17 cellular contexts compared by ENCODE assay signal in genomic region chr1:21575351-21575942, GRCh38.
DNase-seq lines count a peak whose midpoint lies in the region; ATAC-seq, FAIRE-seq and TF ChIP-seq lines count a peak whose summit lies in the region.
"Had no signal": no experiment of that assay in that cellular context is flagged by ENCODE, and none has a peak within 500 bp of the region (broad histone marks: within the 10 kb centered on the region; RNA-seq: fewer than 3 reads in every experiment).

No MANE protein-coding gene starts in this region.

- peaks cover 14% of the 10 kb centered on the region for H3K4me1 Mint-ChIP-seq in neural progenitor cell
- H3K4me1 Mint-ChIP-seq in stimulated activated effector memory CD8-positive, alpha-beta T cell treated with anti-CD3 and anti-CD28 coated beads, Interleukin-12 subunit alpha, Interleukin-12 subunit beta, amount 100 ng/mL, for 72 hours: no peaks in the 10 kb centered on the region
- no peaks in the 10 kb centered on the region for H3K4me1 Mint-ChIP-seq in activated naive CD8-positive, alpha-beta T cell treated with anti-CD3 and anti-CD28 coated beads, Interleukin-2, amount 50 U/mL, for 24 hours

- no peak overlapping the region for H4K91ac ChIP-seq in H1 (replicated peaks; ENCODE audit: insufficient read length, low read length)

- 92% methylated on average over 16 of the region's 18 CpGs; no CpG with 5 or more reads in 1 of the 2 experiments for WGBS in H1 (ENCODE audit: extremely low coverage in 1 of 2, insufficient coverage in 1 of 2, insufficient read length in 1 of 2, insufficient replicate concordance in 2 of 2, low coverage in 1 of 2, low lambda C conversion rate in 2 of 2, missing lambda C conversion rate in 1 of 2), 2 experiments
- 90 to 94% methylated on average over 10 to 18 of the region's 18 CpGs for WGBS in upper lobe of left lung, 2 donors

- peaks cover 28% of the 10 kb centered on the region for H3F3A ChIP-seq in neural progenitor cell (ENCODE audit: low read depth)

- H3K4me3 ChIP-seq in right atrium auricular region (no peak overlapping the region), H1 (ENCODE audit: extremely low read depth in 1 of 4, insufficient read depth in 2 of 4, low read depth in 3 of 4, low read length in 4 of 4) (no peak overlapping the region), neural progenitor cell (no peak overlapping the region), upper lobe of left lung (no peak overlapping the region)
- H3K4me3 ChIP-seq: A549, GM12878, PC-9 had no signal

- POLR2A ChIA-PET in H1 (lab: Charles Lee; ENCODE audit: partially characterized antibody): interaction anchor here (0.7 to 1.5 kb wide), 4 partner anchors 20 to 69 kb away, joined by 3 to 5 read pairs (median 4); no protein-coding TSS in a partner anchor

- ATAC-seq in left ventricle myocardium superior: no peak
- ATAC-seq in upper lobe of left lung (ENCODE audit: low FRiP score in 2 of 2): no peak
- no peak for ATAC-seq in stimulated activated effector memory CD8-positive, alpha-beta T cell treated with anti-CD3 and anti-CD28 coated beads, Interleukin-12 subunit alpha, Interleukin-12 subunit beta, amount 100 ng/mL, for 72 hours
- ATAC-seq in activated naive CD8-positive, alpha-beta T cell treated with anti-CD3 and anti-CD28 coated beads, Interleukin-2, amount 50 U/mL, for 24 hours: no peak
- no peak for ATAC-seq in GM21825 (IDR thresholded peaks at IDR 0.05; ENCODE audit: unreplicated experiment)

- H2AK5ac ChIP-seq in H1 (ENCODE audit: low read depth, low read length): no peak overlapping the region

- H2BK20ac ChIP-seq in H1 (ENCODE audit: low read length): no peak overlapping the region

- TF ChIP-seq CTCF in right atrium auricular region (IDR thresholded peaks at IDR 0.05) (no peak), H1 (IDR thresholded peaks at IDR 0.05; ENCODE audit: control extremely low read depth in 1 of 3, insufficient read depth in 1 of 3, low read depth in 1 of 3, low read length in 3 of 3) (no peak), neural progenitor cell (IDR thresholded peaks at IDR 0.05) (no peak), upper lobe of left lung (IDR thresholded peaks at IDR 0.05) (no peak)

- H2AFZ ChIP-seq in H1 (ENCODE audit: low read length) (no peak overlapping the region), neural progenitor cell (replicated peaks) (no peak overlapping the region)
- H2AFZ ChIP-seq: PC-9 had no signal

- no peaks in the 10 kb centered on the region for H3K36me3 Mint-ChIP-seq in neural progenitor cell
- H3K36me3 Mint-ChIP-seq in stimulated activated effector memory CD8-positive, alpha-beta T cell treated with anti-CD3 and anti-CD28 coated beads, Interleukin-12 subunit alpha, Interleukin-12 subunit beta, amount 100 ng/mL, for 72 hours: no peaks in the 10 kb centered on the region
- no peaks in the 10 kb centered on the region for H3K36me3 Mint-ChIP-seq in activated naive CD8-positive, alpha-beta T cell treated with anti-CD3 and anti-CD28 coated beads, Interleukin-2, amount 50 U/mL, for 24 hours (ENCODE audit: low read depth)

- no peak overlapping the region for H3K14ac ChIP-seq in H1 (ENCODE audit: insufficient read length)

- H3K23me2 ChIP-seq in H1 (ENCODE audit: low read depth, low read length): peaks cover 3% of the 10 kb centered on the region; the same call in 1 of the 2 replicates

- TF ChIP-seq RAD21 in H1 (IDR thresholded peaks at IDR 0.05 in 1 of 2, conservative IDR thresholded peaks at IDR 0.05 in 1 of 2; ENCODE audit: low read depth in 2 of 2, low read length in 2 of 2): no peak

- H2BK120ac ChIP-seq in H1 (replicated peaks; ENCODE audit: low read depth, low read length): no peak overlapping the region

- H3K9ac ChIP-seq in H1 (replicated peaks in 1 of 4; ENCODE audit: extremely low read depth in 1 of 4, low read depth in 3 of 4, low read length in 3 of 4) (no peak overlapping the region), neural progenitor cell (no peak overlapping the region)

- TF ChIP-seq EP300 in H1 (IDR thresholded peaks at IDR 0.05; ENCODE audit: borderline replicate concordance in 1 of 2, low read depth in 2 of 2, low read length in 2 of 2): no peak
- TF ChIP-seq EP300 in upper lobe of left lung (IDR thresholded peaks at IDR 0.05): no peak

- H3K9me3 ChIP-seq in right atrium auricular region (peaks cover 0 to 5% of the 10 kb centered on the region in 2 donors), H1 (ENCODE audit: insufficient read depth in 2 of 2, low read depth in 1 of 2, low read length in 1 of 2) (no peaks in the 10 kb centered on the region), neural progenitor cell (ENCODE audit: low read depth) (no peaks in the 10 kb centered on the region), upper lobe of left lung (no peaks in the 10 kb centered on the region)
- H3K9me3 ChIP-seq: A549 had no signal

- no peak overlapping the region for H3K4ac ChIP-seq in H1 (replicated peaks; ENCODE audit: insufficient read length, low read depth, low read length)

- H3K27me3 ChIP-seq in right atrium auricular region (no peaks in the 10 kb centered on the region), H1 (replicated peaks in 1 of 4; ENCODE audit: control insufficient read depth in 3 of 4, extremely low read depth in 1 of 4, insufficient read depth in 3 of 4, low read length in 3 of 4) (no peaks in the 10 kb centered on the region; a peak in 2 of 7 replicates), neural progenitor cell (no peaks in the 10 kb centered on the region), upper lobe of left lung (no peaks in the 10 kb centered on the region)

- TF ChIP-seq POLR2A in H1 (IDR thresholded peaks at IDR 0.05; ENCODE audit: control extremely low read depth in 1 of 2, low read depth in 2 of 2, low read length in 2 of 2) (no peak), upper lobe of left lung (IDR thresholded peaks at IDR 0.05) (no peak)

- DNase-seq in right atrium auricular region (ENCODE audit: low spot score) (no peak), left ventricle myocardium superior (no peak), H1 (ENCODE audit: low read depth in 1 of 2, low spot score in 2 of 2) (no peak), neural progenitor cell (ENCODE audit: low spot score) (no peak), upper lobe of left lung (no peak)
- DNase-seq in stimulated activated effector memory CD8-positive, alpha-beta T cell treated with anti-CD3 and anti-CD28 coated beads, Interleukin-12 subunit alpha, Interleukin-12 subunit beta, amount 100 ng/mL, for 72 hours (ENCODE audit: low spot score in 2 of 2): no peak
- DNase-seq in activated naive CD8-positive, alpha-beta T cell treated with anti-CD3 and anti-CD28 coated beads, Interleukin-2, amount 50 U/mL, for 24 hours: no peak
- DNase-seq: KBM-7; NCI-H1436 treated with DMSO at 0.1 percent for 48 hours; NCI-H526 treated with DMSO at 0.1 percent for 48 hours; NK-92 treated with Interleukin-12 subunit alpha and Interleukin-12 subunit beta, amount 100 ng/mL, for 24 hours had no signal

- H3K27ac ChIP-seq in right atrium auricular region (peak overlapping the region; percentile 58 to 81), H1 (ENCODE audit: low read depth, low read length) (no peak overlapping the region), neural progenitor cell (no peak overlapping the region), upper lobe of left lung (peak overlapping the region; percentile 74 to 86 (median 83))
- H3K27ac ChIP-seq: A549, PC-9 had no signal

- intact Hi-C loops in left ventricle myocardium superior (cut with micrococcal nuclease): loop anchor here (10.0 kb wide), 1 partner anchor 61 kb away; no protein-coding TSS in a partner anchor

- H3K27ac Mint-ChIP-seq in neural progenitor cell: peak overlapping the region; percentile 57
- no peak overlapping the region for H3K27ac Mint-ChIP-seq in stimulated activated effector memory CD8-positive, alpha-beta T cell treated with anti-CD3 and anti-CD28 coated beads, Interleukin-12 subunit alpha, Interleukin-12 subunit beta, amount 100 ng/mL, for 72 hours
- no peak overlapping the region for H3K27ac Mint-ChIP-seq in activated naive CD8-positive, alpha-beta T cell treated with anti-CD3 and anti-CD28 coated beads, Interleukin-2, amount 50 U/mL, for 24 hours

- peak overlapping the region; percentile 7 for H4K5ac ChIP-seq in H1 (ENCODE audit: insufficient read length, low read depth, low read length)

- H3K36me3 ChIP-seq in right atrium auricular region (no peaks in the 10 kb centered on the region), H1 (ENCODE audit: control insufficient read depth in 2 of 4, insufficient read depth in 4 of 4, low read length in 3 of 4) (peaks cover 0 to 4% (median 2%) of the 10 kb centered on the region in 4 experiments; a peak in 4 of 8 replicates), neural progenitor cell (no peaks in the 10 kb centered on the region), upper lobe of left lung (no peaks in the 10 kb centered on the region)

- peaks cover 7% of the 10 kb centered on the region for H3K27me3 Mint-ChIP-seq in neural progenitor cell (ENCODE audit: insufficient read depth, low read depth)
- H3K27me3 Mint-ChIP-seq in activated naive CD8-positive, alpha-beta T cell treated with anti-CD3 and anti-CD28 coated beads, Interleukin-2, amount 50 U/mL, for 24 hours: peaks cover 17% of the 10 kb centered on the region

- no peaks in the 10 kb centered on the region; the same call in none of the 2 replicates for H3K79me1 ChIP-seq in H1 (ENCODE audit: low read depth, low read length)

- H3K4me1 ChIP-seq in right atrium auricular region (peaks cover 0 to 21% of the 10 kb centered on the region in 2 donors), H1 (replicated peaks in 1 of 4; ENCODE audit: control insufficient read depth in 3 of 4, insufficient read depth in 4 of 4, low read length in 3 of 4) (peaks cover 2 to 7% (median 4%) of the 10 kb centered on the region in 4 experiments; a peak in 6 of 7 replicates), neural progenitor cell (peaks cover 13% of the 10 kb centered on the region), upper lobe of left lung (peaks cover 10 to 22% (median 15%) of the 10 kb centered on the region in 4 donors)

- CTCF ChIA-PET in H1 (lab: Charles Lee; ENCODE audit: partially characterized antibody): interaction anchor here (0.6 to 4.8 kb wide), 20 partner anchors 11 to 398 kb away, joined by 3 to 49 read pairs (median 3); partner anchors contain the start of gene ALPL

- H2BK12ac ChIP-seq in H1 (ENCODE audit: low read depth, low read length): no peak overlapping the region

- FAIRE-seq in H1 (lab: Jason Lieb, UNC): no peak
- FAIRE-seq: A549, GM12878, GM18507, HTR-8/SVneo had no signal

- no peaks in the 10 kb centered on the region for H3K9me3 Mint-ChIP-seq in neural progenitor cell
- no peaks in the 10 kb centered on the region for H3K9me3 Mint-ChIP-seq in stimulated activated effector memory CD8-positive, alpha-beta T cell treated with anti-CD3 and anti-CD28 coated beads, Interleukin-12 subunit alpha, Interleukin-12 subunit beta, amount 100 ng/mL, for 72 hours
- no peaks in the 10 kb centered on the region for H3K9me3 Mint-ChIP-seq in activated naive CD8-positive, alpha-beta T cell treated with anti-CD3 and anti-CD28 coated beads, Interleukin-2, amount 50 U/mL, for 24 hours

- no peak overlapping the region for H3K56ac ChIP-seq in H1 (replicated peaks; ENCODE audit: insufficient read length, low read depth, low read length)

- no peak overlapping the region; the same call in 1 of the 2 replicates for H3K18ac ChIP-seq in H1 (ENCODE audit: extremely low read depth, low read length)

- H3K79me2 ChIP-seq in H1 (ENCODE audit: control insufficient read depth in 1 of 2, insufficient read depth in 2 of 2, low read length in 2 of 2): no peaks in the 10 kb centered on the region
- no peaks in the 10 kb centered on the region for H3K79me2 ChIP-seq in neural progenitor cell (ENCODE audit: low read depth)

- peak overlapping the region; percentile 73; the same call in 1 of the 2 replicates for H4K8ac ChIP-seq in H1 (ENCODE audit: extremely low read depth, insufficient read depth, low read length)

- H3K23ac ChIP-seq in H1 (ENCODE audit: insufficient read length): no peak overlapping the region

- no peak overlapping the region for H2BK15ac ChIP-seq in H1 (ENCODE audit: low read length)

- H3K4me2 ChIP-seq in H1 (ENCODE audit: insufficient read depth in 1 of 2, low read depth in 2 of 2, low read length in 2 of 2): no peak overlapping the region
- H3K4me2 ChIP-seq in neural progenitor cell: peak overlapping the region; percentile 39
- H3K4me2 ChIP-seq: A549, PC-9 had no signal

- no peak overlapping the region for H3K4me3 Mint-ChIP-seq in neural progenitor cell
- no peak overlapping the region for H3K4me3 Mint-ChIP-seq in stimulated activated effector memory CD8-positive, alpha-beta T cell treated with anti-CD3 and anti-CD28 coated beads, Interleukin-12 subunit alpha, Interleukin-12 subunit beta, amount 100 ng/mL, for 72 hours
- H3K4me3 Mint-ChIP-seq in activated naive CD8-positive, alpha-beta T cell treated with anti-CD3 and anti-CD28 coated beads, Interleukin-2, amount 50 U/mL, for 24 hours: no peak overlapping the region

- no peak overlapping the region for H2BK5ac ChIP-seq in H1 (ENCODE audit: low read depth, low read length)

- H4K20me1 ChIP-seq in H1 (replicated peaks in 1 of 2; ENCODE audit: control insufficient read depth in 1 of 2, insufficient read depth in 2 of 2, low read length in 2 of 2) (peaks cover 2 to 6% of the 10 kb centered on the region in 2 experiments), neural progenitor cell (ENCODE audit: low read depth) (no peaks in the 10 kb centered on the region)

Comparison
In these comparisons a context has a peak if more than half of its experiments do, and no peak if none do; other contexts are left out.
1. H3K27ac ChIP-seq: peak in right atrium auricular region (2 of 2) and upper lobe of left lung (4 of 4); none in H1 (single experiment) and neural progenitor cell (single experiment).